In genomic region chr18:32455346-32455745, GRCh38 we compare ENCODE assay signal across 21 cellular contexts. TPM values are rescaled to one million over a fixed set of nuclear protein-coding genes. Genes with fewer than 3 reads are reported as not detected.
"Had no signal": no experiment of that assay in that cellular context is flagged by ENCODE, and none has a peak within 500 bp of the region (broad histone marks: within the 10 kb centered on the region; RNA-seq: fewer than 3 reads in every experiment).

No MANE protein-coding gene starts in this region.

- H3K4me1 Mint-ChIP-seq: activated naive CD8-positive, alpha-beta T cell treated with anti-CD3 and anti-CD28 coated beads for 36 hours; memory B cell; naive thymus-derived CD4-positive, alpha-beta T cell had no signal

- H2AFZ ChIP-seq: neural progenitor cell had no signal

- H3K4me3 ChIP-seq: mucosa of descending colon, neural progenitor cell, testis, uterus had no signal

- H3K27me3 ChIP-seq: neural progenitor cell, testis, uterus had no signal

- H3K4me1 ChIP-seq: testis, uterus had no signal

- DNase-seq: activated CD4-positive, alpha-beta T cell treated with anti-CD3 and anti-CD28 coated beads for 1 hour; activated naive CD4-positive, alpha-beta T cell treated with Interleukin-2 at 50 U/mL for 16 hours; activated naive CD8-positive, alpha-beta T cell treated with anti-CD3 and anti-CD28 coated beads for 36 hours; activated T-cell treated with anti-CD3 and anti-CD28 coated beads, Interleukin-2, amount 50 U/mL, for 24 hours; amniotic stem cell; cerebellar nuclear complex; cortex of kidney; hippocampal formation; kidney glomerular epithelial cell; mucosa of descending colon; naive thymus-derived CD4-positive, alpha-beta T cell; posterior cingulate gyrus; stimulated activated CD4-positive, alpha-beta T cell treated with anti-CD3 and anti-CD28 coated beads, Interleukin-4, amount 100 ng/mL, for 1 hour; stimulated activated naive CD4-positive, alpha-beta T cell; T-helper 1 cell; testis; trophoblast cell; uterus; WERI-Rb-1 had no signal

- H3K36me3 Mint-ChIP-seq: activated naive CD8-positive, alpha-beta T cell treated with anti-CD3 and anti-CD28 coated beads for 36 hours; memory B cell; naive thymus-derived CD4-positive, alpha-beta T cell; neural progenitor cell had no signal

- H3K9ac ChIP-seq: neural progenitor cell had no signal

- H3K9me3 Mint-ChIP-seq: activated naive CD8-positive, alpha-beta T cell treated with anti-CD3 and anti-CD28 coated beads for 36 hours; activated T-cell treated with anti-CD3 and anti-CD28 coated beads, Interleukin-2, amount 50 U/mL, for 24 hours; neural progenitor cell had no signal

- H3K27ac ChIP-seq: neural progenitor cell, testis, WERI-Rb-1 had no signal

- ATAC-seq: mucosa of descending colon; naive thymus-derived CD4-positive, alpha-beta T cell had no signal

- H3K27ac Mint-ChIP-seq: activated naive CD8-positive, alpha-beta T cell treated with anti-CD3 and anti-CD28 coated beads for 36 hours; activated T-cell treated with anti-CD3 and anti-CD28 coated beads, Interleukin-2, amount 50 U/mL, for 24 hours; memory B cell; naive thymus-derived CD4-positive, alpha-beta T cell; neural progenitor cell had no signal

- H3K9me3 ChIP-seq: mucosa of descending colon, testis, uterus had no signal

- H3K4me3 Mint-ChIP-seq: activated naive CD8-positive, alpha-beta T cell treated with anti-CD3 and anti-CD28 coated beads for 36 hours; activated T-cell treated with anti-CD3 and anti-CD28 coated beads, Interleukin-2, amount 50 U/mL, for 24 hours; memory B cell; naive thymus-derived CD4-positive, alpha-beta T cell; neural progenitor cell had no signal

- H3K4me2 ChIP-seq: neural progenitor cell had no signal

- H3K36me3 ChIP-seq: neural progenitor cell, uterus, WERI-Rb-1 had no signal

RNA-seq across cellular contexts. Expression of gene GAREM1, which starts 15.3 kb away (rescaled TPM):
- total RNA-seq: activated naive CD8-positive, alpha-beta T cell treated with anti-CD3 and anti-CD28 coated beads for 36 hours had no signal
